ENCODE assay signal across 1 cellular context in genomic region chr22:43437871-43438475, GRCh38.
TF ChIP-seq lines count a peak whose summit lies in the region.

No MANE protein-coding gene starts in this region.

TF ChIP-seq in H1, 55 proteins besides CTCF, POLR2A, EP300 and RAD21:
- no peak for TF ChIP-seq RNF2 (IDR thresholded peaks at IDR 0.05; ENCODE audit: borderline replicate concordance, low read depth, low read length, missing control alignments, poor library complexity, severe bottlenecking)
- TF ChIP-seq SP4 (IDR thresholded peaks at IDR 0.05; ENCODE audit: low read length), result no peak
- TF ChIP-seq USF2 (IDR thresholded peaks at IDR 0.05; ENCODE audit: low read length), result no peak
- TF ChIP-seq JUN (IDR thresholded peaks at IDR 0.05; ENCODE audit: low read depth, low read length), result no peak
- TF ChIP-seq TBP (IDR thresholded peaks at IDR 0.05; ENCODE audit: low read depth, low read length), result no peak
- TF ChIP-seq CHD7 (IDR thresholded peaks at IDR 0.05; ENCODE audit: insufficient replicate concordance, low read length), result no peak
- no peak for TF ChIP-seq MAX (IDR thresholded peaks at IDR 0.05)
- no peak for TF ChIP-seq SRF (IDR thresholded peaks at IDR 0.05; ENCODE audit: low read depth, low read length)
- TF ChIP-seq GTF2F1 (IDR thresholded peaks at IDR 0.05; ENCODE audit: borderline replicate concordance, low read depth, low read length), result no peak
- TF ChIP-seq FOSL1 (IDR thresholded peaks at IDR 0.05; ENCODE audit: insufficient read depth, low read depth, low read length), result no peak
- no peak for TF ChIP-seq TAF1 (IDR thresholded peaks at IDR 0.05; ENCODE audit: low read depth, low read length)
- no peak for TF ChIP-seq HDAC2 (IDR thresholded peaks at IDR 0.05; ENCODE audit: borderline replicate concordance in 1 of 2, low read depth in 2 of 2, low read length in 2 of 2)
- no peak for TF ChIP-seq BRCA1 (IDR thresholded peaks at IDR 0.05; ENCODE audit: low read depth, low read length)
- TF ChIP-seq NRF1 (IDR thresholded peaks at IDR 0.05; ENCODE audit: low read depth, low read length), result no peak
- no peak for TF ChIP-seq KDM5A (IDR thresholded peaks at IDR 0.05; ENCODE audit: low read length)
- no peak for TF ChIP-seq SAP30 (IDR thresholded peaks at IDR 0.05; ENCODE audit: insufficient read depth, insufficient replicate concordance, low read length)
- TF ChIP-seq RFX5 (IDR thresholded peaks at IDR 0.05; ENCODE audit: borderline replicate concordance, low read depth, low read length), result no peak
